ENCODE assay signal across 8 cellular contexts in the genomic region with DNA sequence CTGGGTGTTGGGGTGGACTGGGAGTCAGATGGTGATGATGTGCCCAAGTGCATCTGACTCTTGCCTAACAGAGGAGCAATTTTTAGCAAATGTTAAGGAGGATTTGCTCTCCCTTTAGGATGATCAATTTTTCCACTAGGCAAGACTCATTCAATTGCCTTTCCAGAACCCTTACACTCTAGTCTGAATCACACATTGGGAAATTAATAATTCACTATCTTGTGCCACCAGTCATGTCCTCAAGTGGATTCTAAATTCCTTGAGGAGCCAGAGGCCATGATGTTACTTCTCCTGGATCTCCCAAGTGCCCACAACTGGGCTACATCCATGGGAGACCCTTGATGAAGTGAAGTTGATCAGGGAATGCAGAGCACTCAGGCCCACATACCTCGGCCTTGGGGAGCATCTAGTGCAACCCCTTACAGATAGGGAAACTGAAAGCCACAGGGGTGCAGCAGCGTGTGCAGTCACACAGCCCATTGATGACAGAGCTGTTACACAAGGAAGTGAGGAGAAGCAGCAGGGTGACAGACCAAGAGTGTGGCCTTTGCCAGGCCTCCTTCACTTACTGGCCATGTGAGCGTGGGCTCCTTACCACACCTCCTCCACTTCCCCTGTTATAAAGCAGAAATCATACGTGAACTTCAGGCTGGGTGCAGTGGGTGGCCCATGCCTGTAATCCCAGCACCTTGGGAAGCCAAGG.
DNase-seq lines count a peak whose midpoint lies in the region; ATAC-seq and TF ChIP-seq lines count a peak whose summit lies in the region.

No MANE protein-coding gene starts in this region.

- H3K36me3 ChIP-seq in lung (ENCODE audit: control insufficient read depth in 2 of 2, insufficient read depth in 2 of 2, low read length in 2 of 2) (no peaks in the 10 kb centered on the region), esophagus squamous epithelium (no peaks in the 10 kb centered on the region)

- DNase-seq in KBM-7 (peak; percentile 39), lung (ENCODE audit: low spot score) (no peak), esophagus squamous epithelium (lab: John Stamatoyannopoulos, UW) (no peak), DMS53 treated with DMSO at 0.1 percent for 48 hours (lab: John Stamatoyannopoulos, UW; ENCODE audit: unreplicated experiment) (no peak), NCI-H82 treated with DMSO at 0.1 percent for 48 hours (lab: John Stamatoyannopoulos, UW; ENCODE audit: unreplicated experiment) (no peak), lower leg skin (ENCODE audit: low spot score in 2 of 2) (no peak)

- TF ChIP-seq CTCF in lung (IDR thresholded peaks at IDR 0.05; ENCODE audit: control extremely low read depth, extremely low read depth) (no peak), esophagus squamous epithelium (IDR thresholded peaks at IDR 0.05) (no peak), lower leg skin (IDR thresholded peaks at IDR 0.05) (no peak)

- no peak overlapping the region for H3K4me3 ChIP-seq in lung
- H3K4me3 ChIP-seq in esophagus squamous epithelium, result no peak overlapping the region
- H3K4me3 ChIP-seq in lower leg skin (ENCODE audit: low read depth, poor library complexity, severe bottlenecking), result no peak overlapping the region

- TF ChIP-seq POLR2A in esophagus squamous epithelium (IDR thresholded peaks at IDR 0.05), result no peak
- TF ChIP-seq POLR2A in lower leg skin (IDR thresholded peaks at IDR 0.05), result no peak

- peaks cover 0 to 2% of the 10 kb centered on the region in 2 donors for H3K9me3 ChIP-seq in lung (ENCODE audit: control insufficient read depth in 2 of 2, insufficient read depth in 1 of 2, low read length in 1 of 2)
- no peaks in the 10 kb centered on the region for H3K9me3 ChIP-seq in esophagus squamous epithelium

- H3K4me1 ChIP-seq in lung (ENCODE audit: control insufficient read depth in 2 of 2, insufficient read depth in 2 of 2, low read length in 2 of 2) (no peaks in the 10 kb centered on the region), esophagus squamous epithelium (no peaks in the 10 kb centered on the region)

- in situ Hi-C loops in KBM-7 (cut with MboI; ENCODE audit: low pct_unique_long_range_greater_than_20kb, low sequenced_read_pairs), result no loop called here

- intact Hi-C loops in esophagus squamous epithelium (cut with DNase I), result no loop called here
- intact Hi-C loops in lower leg skin (cut with DNase I; ENCODE audit: low total_unique reads), result no loop called here

- WGBS in lung, 2 donors, result 38 to 68% methylated on average over 4 of the region's 4 CpGs
- WGBS in esophagus squamous epithelium, 2 donors, result 75% methylated on average over 4 of the region's 4 CpGs
- 87 to 89% methylated on average over 4 of the region's 4 CpGs for WGBS in lower leg skin, 2 donors

- peak; percentile 99 for ATAC-seq in GM18520 (IDR thresholded peaks at IDR 0.05; ENCODE audit: unreplicated experiment)
- peak; percentile 98 for ATAC-seq in GM21723 (IDR thresholded peaks at IDR 0.05; ENCODE audit: unreplicated experiment)
- ATAC-seq in lung (ENCODE audit: insufficient read depth, low FRiP score), result peak; percentile 54

- no peaks in the 10 kb centered on the region for H3K27me3 ChIP-seq in lung (ENCODE audit: control insufficient read depth, insufficient read depth)
- H3K27me3 ChIP-seq in esophagus squamous epithelium, result peaks cover 0 to 12% (median 0%) of the 10 kb centered on the region in 4 donors

- H3K27ac ChIP-seq in lung (ENCODE audit: low read depth in 1 of 2, low read length in 1 of 2), result peak overlapping the region in 1 of 2 donors; percentile 41
- no peak overlapping the region for H3K27ac ChIP-seq in esophagus squamous epithelium
